13 cellular contexts compared by ENCODE assay signal in the genomic region with DNA sequence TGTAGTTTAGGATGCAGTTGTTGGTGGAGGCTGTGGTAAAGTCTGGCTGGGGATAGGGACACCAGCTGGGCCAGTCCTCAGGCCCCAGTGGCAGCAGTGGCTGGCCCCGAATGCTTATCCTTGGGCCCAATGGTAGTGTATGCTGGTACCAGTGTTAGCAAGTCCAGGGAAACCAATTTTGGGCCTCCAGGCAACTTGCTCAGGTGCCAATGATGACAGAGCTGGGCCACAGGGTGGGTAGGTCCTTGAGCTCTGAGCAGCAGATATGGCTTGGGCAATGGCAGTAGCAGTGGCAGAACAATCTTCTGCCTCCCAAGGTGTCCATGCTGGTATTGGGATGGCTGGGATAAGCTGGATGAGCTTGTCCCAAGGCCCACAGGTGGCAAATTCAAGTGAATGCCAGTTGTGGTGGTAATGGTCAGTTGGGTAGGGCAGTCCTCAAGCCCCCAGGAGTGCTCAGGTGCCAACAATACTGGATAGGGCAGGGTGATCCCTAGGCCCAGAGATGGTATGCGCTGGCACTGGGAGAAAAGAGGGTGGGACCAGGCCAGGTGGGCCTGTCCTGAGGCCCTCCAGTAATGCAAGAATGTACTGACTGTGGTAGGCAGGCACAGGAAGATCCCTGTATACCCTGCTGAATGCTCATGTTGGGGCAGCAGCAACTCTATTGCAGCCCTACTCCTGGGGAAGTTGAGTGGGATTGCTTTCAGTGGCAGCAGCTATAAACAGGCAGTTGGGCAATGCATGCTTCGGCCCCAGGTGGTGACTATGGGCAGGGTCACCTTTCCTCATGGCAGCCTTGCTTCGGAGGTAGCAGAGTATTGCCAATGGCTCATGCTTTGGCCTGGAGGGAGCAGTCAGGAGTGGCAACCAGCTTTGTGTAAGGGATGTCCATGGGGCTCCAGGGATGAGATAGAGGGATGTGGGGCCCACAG. TPM values are rescaled to one million over a fixed set of nuclear protein-coding genes. Genes with fewer than 3 reads are reported as not detected.
DNase-seq lines count a peak whose midpoint lies in the region; ATAC-seq, FAIRE-seq and TF ChIP-seq lines count a peak whose summit lies in the region.
"Had no signal": no experiment of that assay in that cellular context is flagged by ENCODE, and none has a peak within 500 bp of the region (broad histone marks: within the 10 kb centered on the region; RNA-seq: fewer than 3 reads in every experiment).

No MANE protein-coding gene starts in this region.

- intact Hi-C loops in K562 (cut with micrococcal nuclease): no loop called here

- TF ChIP-seq POLR2A in K562 (conservative IDR thresholded peaks at IDR 0.05): no peak

- no peak for TF ChIP-seq RAD21 in K562 (CRISPR knock-in tag; conservative IDR thresholded peaks at IDR 0.05 in 1 of 2, IDR thresholded peaks at IDR 0.05 in 1 of 2)

- TF ChIP-seq CTCF in K562 (IDR thresholded peaks at IDR 0.05 in 2 of 3, conservative IDR thresholded peaks at IDR 0.05 in 1 of 3; ENCODE audit: insufficient read depth in 2 of 3, low read depth in 1 of 3, low read length in 3 of 3) (no peak), endodermal cell (conservative IDR thresholded peaks at IDR 0.05) (no peak), progenitor cell of endocrine pancreas (IDR thresholded peaks at IDR 0.05; ENCODE audit: unreplicated experiment) (no peak)

- H3K27ac ChIP-seq in K562 (ENCODE audit: extremely low read depth, low read depth, low read length) (no peak overlapping the region), endodermal cell (ENCODE audit: low read depth, low read length) (no peak overlapping the region)
- H3K27ac ChIP-seq: BLaER1 treated with 17β-estradiol and CSF1 and Interleukin-3, amounts not matched to agents 10 nM and 100 nM had no signal

- no peaks in the 10 kb centered on the region for H3K9me1 ChIP-seq in K562 (ENCODE audit: control insufficient read depth, insufficient read depth, low read length)

- H3K4me1 Mint-ChIP-seq in endodermal cell (no peaks in the 10 kb centered on the region), progenitor cell of endocrine pancreas (ENCODE audit: low read depth) (no peaks in the 10 kb centered on the region)
- H3K4me1 Mint-ChIP-seq: CD4-positive, CD25-positive, alpha-beta regulatory T cell; GM23338; H9 had no signal

- no peaks in the 10 kb centered on the region for H4K20me1 ChIP-seq in K562 (replicated peaks; ENCODE audit: control insufficient read depth, insufficient read depth, low read length)
- H4K20me1 ChIP-seq: BLaER1 treated with 17β-estradiol and CSF1 and Interleukin-3, amounts not matched to agents 10 nM and 100 nM had no signal

- H3K4me3 ChIP-seq in K562 (no peak overlapping the region), endodermal cell (ENCODE audit: low read length) (peak overlapping the region; percentile 50)
- H3K4me3 ChIP-seq: GM23338 had no signal

- H3K4me2 ChIP-seq in K562 (ENCODE audit: insufficient read depth, low read length): no peak overlapping the region
- H3K4me2 ChIP-seq: BLaER1 treated with 17β-estradiol and CSF1 and Interleukin-3, amounts not matched to agents 10 nM and 100 nM; GM23338 had no signal

- DNase-seq in AG08395 (ENCODE audit: low spot score) (peak; percentile 1), K562 (ENCODE audit: extremely low read depth in 1 of 4, low spot score in 3 of 4) (no peak), endodermal cell (no peak), progenitor cell of endocrine pancreas (ENCODE audit: low spot score, unreplicated experiment) (no peak), activated gamma-delta T cell (lab: John Stamatoyannopoulos, UW) (no peak), DMS153 treated with DMSO at 0.1 percent for 48 hours (lab: John Stamatoyannopoulos, UW; ENCODE audit: unreplicated experiment) (no peak)
- DNase-seq: 8988T; CD4-positive, CD25-positive, alpha-beta regulatory T cell; H9 had no signal

- POLR2A ChIA-PET in K562 (lab: Yijun Ruan, JAX): no interaction called here

- no peak for FAIRE-seq in K562 (lab: Jason Lieb, UNC)

- H2AFZ ChIP-seq in K562 (ENCODE audit: low read depth, low read length): no peak overlapping the region
- H2AFZ ChIP-seq: GM23338 had no signal

- H3K27me3 ChIP-seq in K562 (ENCODE audit: control insufficient read depth in 2 of 2, insufficient read depth in 2 of 2, low read length in 2 of 2): no peaks in the 10 kb centered on the region
- no peaks in the 10 kb centered on the region for H3K27me3 ChIP-seq in endodermal cell (ENCODE audit: control insufficient read depth, insufficient read depth, low read length, poor library complexity, severe bottlenecking)
- H3K27me3 ChIP-seq: BLaER1 treated with 17β-estradiol and CSF1 and Interleukin-3, amounts not matched to agents 10 nM and 100 nM had no signal

- WGBS in K562 (ENCODE audit: insufficient coverage, low coverage, missing lambda C conversion rate): 15% methylated on average over 3 of the region's 4 CpGs
- 90% methylated on average over 2 to 4 of the region's 4 CpGs for WGBS in endodermal cell (ENCODE audit: insufficient coverage in 1 of 2, insufficient read length in 1 of 2), 2 experiments

- BruUV-seq in K562 (replicated peaks; lab: Mats Ljungman, UMichigan): no TSS peak

- peaks cover 18% of the 10 kb centered on the region for H3K9me3 ChIP-seq in K562 (replicated peaks; ENCODE audit: control insufficient read depth, insufficient read depth, low read depth, low read length)
- peaks cover 99% of the 10 kb centered on the region for H3K9me3 ChIP-seq in endodermal cell (ENCODE audit: control insufficient read depth, low read length)

- H3K4me1 ChIP-seq in K562 (replicated peaks in 1 of 2; ENCODE audit: control insufficient read depth in 2 of 2, insufficient read depth in 2 of 2, low read length in 2 of 2): no peaks in the 10 kb centered on the region
- H3K4me1 ChIP-seq in endodermal cell (ENCODE audit: control insufficient read depth, insufficient read depth, low read length): no peaks in the 10 kb centered on the region
- H3K4me1 ChIP-seq: BLaER1 treated with 17β-estradiol and CSF1 and Interleukin-3, amounts not matched to agents 10 nM and 100 nM had no signal

- H3K9me3 Mint-ChIP-seq in endodermal cell (peaks cover 99% of the 10 kb centered on the region), progenitor cell of endocrine pancreas (ENCODE audit: low read depth) (peaks cover 64% of the 10 kb centered on the region)

- TF ChIP-seq EP300 in K562 (IDR thresholded peaks at IDR 0.05; ENCODE audit: low read length): no peak

- CTCF ChIA-PET in K562 (lab: Yijun Ruan, JAX; ENCODE audit: low intra/inter-chr PET ratio): no interaction called here

- H3K36me3 Mint-ChIP-seq in endodermal cell (ENCODE audit: low read depth): peaks cover 6% of the 10 kb centered on the region
- H3K36me3 Mint-ChIP-seq in progenitor cell of endocrine pancreas (ENCODE audit: insufficient read depth): peaks cover 57% of the 10 kb centered on the region

- no peaks in the 10 kb centered on the region for H3K79me2 ChIP-seq in K562 (ENCODE audit: control insufficient read depth, insufficient read depth, low read length)

- in situ Hi-C loops in K562 (cut with MboI): no loop called here

- H3K4me3 Mint-ChIP-seq in endodermal cell (no peak overlapping the region), progenitor cell of endocrine pancreas (ENCODE audit: low read depth) (no peak overlapping the region)
- H3K4me3 Mint-ChIP-seq: CD4-positive, CD25-positive, alpha-beta regulatory T cell; GM23338; H9 had no signal

- H3K27ac Mint-ChIP-seq in endodermal cell (no peak overlapping the region), progenitor cell of endocrine pancreas (peak overlapping the region; percentile 91)
- H3K27ac Mint-ChIP-seq: CD4-positive, CD25-positive, alpha-beta regulatory T cell; GM23338; H9 had no signal

- H3K9ac ChIP-seq in K562 (ENCODE audit: insufficient read depth in 1 of 2, low read depth in 2 of 2, low read length in 2 of 2) (no peak overlapping the region), endodermal cell (ENCODE audit: extremely low read depth, low read length, poor library complexity, severe bottlenecking) (no peak overlapping the region)
- H3K9ac ChIP-seq: BLaER1 treated with 17β-estradiol and CSF1 and Interleukin-3, amounts not matched to agents 10 nM and 100 nM had no signal

- ATAC-seq in K562 (no peak), HG03139 (IDR thresholded peaks at IDR 0.05; ENCODE audit: unreplicated experiment) (no peak), HG03378 (IDR thresholded peaks at IDR 0.05; ENCODE audit: unreplicated experiment) (no peak)

- H3K36me3 ChIP-seq in K562 (ENCODE audit: control insufficient read depth, insufficient read depth, low read length): no peaks in the 10 kb centered on the region
- no peaks in the 10 kb centered on the region for H3K36me3 ChIP-seq in endodermal cell (ENCODE audit: control insufficient read depth, insufficient read depth, low read length)

- H3K27me3 Mint-ChIP-seq in endodermal cell (ENCODE audit: insufficient read depth) (peaks cover 79% of the 10 kb centered on the region), progenitor cell of endocrine pancreas (no peaks in the 10 kb centered on the region)
- H3K27me3 Mint-ChIP-seq: CD4-positive, CD25-positive, alpha-beta regulatory T cell had no signal

RNA-seq across cellular contexts. Expression of gene KCNQ1OT1, which starts 54.7 kb away (rescaled TPM):
- total RNA-seq in K562 (2011; cell fraction: chromatin; rRNA removed; ENCODE audit: low replicate concordance): 32.7 and 48.2 TPM in 2 replicates
- total RNA-seq in K562 (2011; cell fraction: nucleolus; rRNA removed): 15.8 and 20.9 TPM in 2 replicates
- 36.4 and 61.6 TPM in 2 replicates for total RNA-seq in K562 (2011; cell fraction: nucleoplasm; rRNA removed)
- total RNA-seq in K562 (2014; rRNA removed): 1.2 and 1.3 TPM in 2 replicates
- total RNA-seq in K562 (2014; rRNA removed; fragmentation: Illumina TruSeq; extraction: Trizol): 2.0 TPM in 2 replicates
- 2.2 and 2.3 TPM in 2 replicates for total RNA-seq in K562 (2015; rRNA removed; fragmentation: Illumina TruSeq; extraction: Trizol)
- total RNA-seq in K562 (2021): 1.4 and 1.7 TPM in 2 replicates
- 0.74 and 0.92 TPM in 2 replicates for polyA plus RNA-seq in K562 (2011; rRNA removed)
- polyA plus RNA-seq in K562 (2011; cell fraction: cytosol; rRNA removed): 0.06 and 0.15 TPM in 2 replicates
- 5.9 and 6.5 TPM in 2 replicates for polyA plus RNA-seq in K562 (2011; cell fraction: nucleus; rRNA removed)
- 0.38 and 0.66 TPM in 2 replicates for polyA plus RNA-seq in K562 (2012)
- 0.48 and 0.51 TPM in 2 replicates for polyA plus RNA-seq in K562 (2014; fragmentation: Illumina TruSeq; extraction: Trizol)
- under 1 TPM; 0.04 to 0.17 TPM for polyA plus RNA-seq in K562 (2014; fragmentation: Nextera tagmentation; extraction: Ambion mirVana)
- polyA plus RNA-seq in K562 (2014; rRNA removed): 0.50 and 0.64 TPM in 2 replicates
- 7.7 and 12.9 TPM in 2 replicates for polyA minus RNA-seq in K562 (2011; rRNA and poly(A)+ RNA removed)
- 0.48 and 1.0 TPM in 2 replicates for polyA minus RNA-seq in K562 (2011; cell fraction: cytosol; rRNA and poly(A)+ RNA removed)
- 15.9 and 28.0 TPM in 2 replicates for polyA minus RNA-seq in K562 (2011; cell fraction: nucleus; rRNA and poly(A)+ RNA removed)
- total RNA-seq in endodermal cell: 1 to 10 TPM; 5.2 to 6.9 TPM
- 0.71 TPM for polyA plus RNA-seq in endodermal cell (2013, experiment 1 of 2)
- 0.99 TPM for polyA plus RNA-seq in endodermal cell (2013, experiment 2 of 2)
- 18.0 and 18.7 TPM in 2 replicates for total RNA-seq in progenitor cell of endocrine pancreas
